Comparison of ENCODE assay signal across 1 cellular context in the genomic region with DNA sequence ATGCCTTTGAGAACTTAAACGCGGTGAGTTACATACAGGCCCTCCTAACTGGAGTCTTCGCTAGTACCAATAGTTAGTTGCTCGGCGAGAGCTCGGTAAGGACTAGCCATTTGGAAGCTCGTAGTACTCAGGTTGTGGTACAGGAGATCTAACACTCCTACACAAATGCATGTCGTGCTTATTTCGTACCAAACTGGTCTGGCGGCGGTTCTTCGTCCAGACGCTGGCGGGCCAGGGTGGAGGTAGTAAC.
TF ChIP-seq lines count a peak whose summit lies in the region.

No MANE protein-coding gene starts in this region.

TF ChIP-seq in K562, 482 proteins besides CTCF, POLR2A, EP300 and RAD21 (continued from another document and continues in another):
- TF ChIP-seq, protein P1, sequence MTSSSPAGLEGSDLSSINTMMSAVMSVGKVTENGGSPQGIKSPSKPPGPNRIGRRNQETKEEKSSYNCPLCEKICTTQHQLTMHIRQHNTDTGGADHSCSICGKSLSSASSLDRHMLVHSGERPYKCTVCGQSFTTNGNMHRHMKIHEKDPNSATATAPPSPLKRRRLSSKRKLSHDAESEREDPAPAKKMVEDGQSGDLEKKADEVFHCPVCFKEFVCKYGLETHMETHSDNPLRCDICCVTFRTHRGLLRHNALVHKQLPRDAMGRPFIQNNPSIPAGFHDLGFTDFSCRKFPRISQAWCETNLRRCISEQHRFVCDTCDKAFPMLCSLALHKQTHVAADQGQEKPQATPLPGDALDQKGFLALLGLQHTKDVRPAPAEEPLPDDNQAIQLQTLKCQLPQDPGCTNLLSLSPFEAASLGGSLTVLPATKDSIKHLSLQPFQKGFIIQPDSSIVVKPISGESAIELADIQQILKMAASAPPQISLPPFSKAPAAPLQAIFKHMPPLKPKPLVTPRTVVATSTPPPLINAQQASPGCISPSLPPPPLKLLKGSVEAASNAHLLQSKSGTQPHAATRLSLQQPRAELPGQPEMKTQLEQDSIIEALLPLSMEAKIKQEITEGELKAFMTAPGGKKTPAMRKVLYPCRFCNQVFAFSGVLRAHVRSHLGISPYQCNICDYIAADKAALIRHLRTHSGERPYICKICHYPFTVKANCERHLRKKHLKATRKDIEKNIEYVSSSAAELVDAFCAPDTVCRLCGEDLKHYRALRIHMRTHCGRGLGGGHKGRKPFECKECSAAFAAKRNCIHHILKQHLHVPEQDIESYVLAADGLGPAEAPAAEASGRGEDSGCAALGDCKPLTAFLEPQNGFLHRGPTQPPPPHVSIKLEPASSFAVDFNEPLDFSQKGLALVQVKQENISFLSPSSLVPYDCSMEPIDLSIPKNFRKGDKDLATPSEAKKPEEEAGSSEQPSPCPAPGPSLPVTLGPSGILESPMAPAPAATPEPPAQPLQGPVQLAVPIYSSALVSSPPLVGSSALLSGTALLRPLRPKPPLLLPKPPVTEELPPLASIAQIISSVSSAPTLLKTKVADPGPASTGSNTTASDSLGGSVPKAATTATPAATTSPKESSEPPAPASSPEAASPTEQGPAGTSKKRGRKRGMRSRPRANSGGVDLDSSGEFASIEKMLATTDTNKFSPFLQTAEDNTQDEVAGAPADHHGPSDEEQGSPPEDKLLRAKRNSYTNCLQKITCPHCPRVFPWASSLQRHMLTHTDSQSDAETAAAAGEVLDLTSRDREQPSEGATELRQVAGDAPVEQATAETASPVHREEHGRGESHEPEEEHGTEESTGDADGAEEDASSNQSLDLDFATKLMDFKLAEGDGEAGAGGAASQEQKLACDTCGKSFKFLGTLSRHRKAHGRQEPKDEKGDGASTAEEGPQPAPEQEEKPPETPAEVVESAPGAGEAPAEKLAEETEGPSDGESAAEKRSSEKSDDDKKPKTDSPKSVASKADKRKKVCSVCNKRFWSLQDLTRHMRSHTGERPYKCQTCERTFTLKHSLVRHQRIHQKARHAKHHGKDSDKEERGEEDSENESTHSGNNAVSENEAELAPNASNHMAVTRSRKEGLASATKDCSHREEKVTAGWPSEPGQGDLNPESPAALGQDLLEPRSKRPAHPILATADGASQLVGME (CRISPR knock-in tag; IDR thresholded peaks at IDR 0.05): no peak
- peak; percentile 52; the same call in 1 of the 2 replicates for TF ChIP-seq ZSCAN29 (IDR thresholded peaks at IDR 0.05)
- no peak for TF ChIP-seq STAT5B (CRISPR knock-in tag; IDR thresholded peaks at IDR 0.05)
- TF ChIP-seq, protein P2, sequence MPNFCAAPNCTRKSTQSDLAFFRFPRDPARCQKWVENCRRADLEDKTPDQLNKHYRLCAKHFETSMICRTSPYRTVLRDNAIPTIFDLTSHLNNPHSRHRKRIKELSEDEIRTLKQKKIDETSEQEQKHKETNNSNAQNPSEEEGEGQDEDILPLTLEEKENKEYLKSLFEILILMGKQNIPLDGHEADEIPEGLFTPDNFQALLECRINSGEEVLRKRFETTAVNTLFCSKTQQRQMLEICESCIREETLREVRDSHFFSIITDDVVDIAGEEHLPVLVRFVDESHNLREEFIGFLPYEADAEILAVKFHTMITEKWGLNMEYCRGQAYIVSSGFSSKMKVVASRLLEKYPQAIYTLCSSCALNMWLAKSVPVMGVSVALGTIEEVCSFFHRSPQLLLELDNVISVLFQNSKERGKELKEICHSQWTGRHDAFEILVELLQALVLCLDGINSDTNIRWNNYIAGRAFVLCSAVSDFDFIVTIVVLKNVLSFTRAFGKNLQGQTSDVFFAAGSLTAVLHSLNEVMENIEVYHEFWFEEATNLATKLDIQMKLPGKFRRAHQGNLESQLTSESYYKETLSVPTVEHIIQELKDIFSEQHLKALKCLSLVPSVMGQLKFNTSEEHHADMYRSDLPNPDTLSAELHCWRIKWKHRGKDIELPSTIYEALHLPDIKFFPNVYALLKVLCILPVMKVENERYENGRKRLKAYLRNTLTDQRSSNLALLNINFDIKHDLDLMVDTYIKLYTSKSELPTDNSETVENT (CRISPR knock-in tag; IDR thresholded peaks at IDR 0.05): no peak
- TF ChIP-seq LCOR (CRISPR knock-in tag; IDR thresholded peaks at IDR 0.05): no peak
- TF ChIP-seq SRSF9 (IDR thresholded peaks at IDR 0.05; ENCODE audit: borderline replicate concordance, low read depth, low read length): no peak
- TF ChIP-seq, protein P3, sequence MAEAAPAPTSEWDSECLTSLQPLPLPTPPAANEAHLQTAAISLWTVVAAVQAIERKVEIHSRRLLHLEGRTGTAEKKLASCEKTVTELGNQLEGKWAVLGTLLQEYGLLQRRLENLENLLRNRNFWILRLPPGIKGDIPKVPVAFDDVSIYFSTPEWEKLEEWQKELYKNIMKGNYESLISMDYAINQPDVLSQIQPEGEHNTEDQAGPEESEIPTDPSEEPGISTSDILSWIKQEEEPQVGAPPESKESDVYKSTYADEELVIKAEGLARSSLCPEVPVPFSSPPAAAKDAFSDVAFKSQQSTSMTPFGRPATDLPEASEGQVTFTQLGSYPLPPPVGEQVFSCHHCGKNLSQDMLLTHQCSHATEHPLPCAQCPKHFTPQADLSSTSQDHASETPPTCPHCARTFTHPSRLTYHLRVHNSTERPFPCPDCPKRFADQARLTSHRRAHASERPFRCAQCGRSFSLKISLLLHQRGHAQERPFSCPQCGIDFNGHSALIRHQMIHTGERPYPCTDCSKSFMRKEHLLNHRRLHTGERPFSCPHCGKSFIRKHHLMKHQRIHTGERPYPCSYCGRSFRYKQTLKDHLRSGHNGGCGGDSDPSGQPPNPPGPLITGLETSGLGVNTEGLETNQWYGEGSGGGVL (CRISPR knock-in tag; IDR thresholded peaks at IDR 0.05): no peak
- TF ChIP-seq, protein P4, sequence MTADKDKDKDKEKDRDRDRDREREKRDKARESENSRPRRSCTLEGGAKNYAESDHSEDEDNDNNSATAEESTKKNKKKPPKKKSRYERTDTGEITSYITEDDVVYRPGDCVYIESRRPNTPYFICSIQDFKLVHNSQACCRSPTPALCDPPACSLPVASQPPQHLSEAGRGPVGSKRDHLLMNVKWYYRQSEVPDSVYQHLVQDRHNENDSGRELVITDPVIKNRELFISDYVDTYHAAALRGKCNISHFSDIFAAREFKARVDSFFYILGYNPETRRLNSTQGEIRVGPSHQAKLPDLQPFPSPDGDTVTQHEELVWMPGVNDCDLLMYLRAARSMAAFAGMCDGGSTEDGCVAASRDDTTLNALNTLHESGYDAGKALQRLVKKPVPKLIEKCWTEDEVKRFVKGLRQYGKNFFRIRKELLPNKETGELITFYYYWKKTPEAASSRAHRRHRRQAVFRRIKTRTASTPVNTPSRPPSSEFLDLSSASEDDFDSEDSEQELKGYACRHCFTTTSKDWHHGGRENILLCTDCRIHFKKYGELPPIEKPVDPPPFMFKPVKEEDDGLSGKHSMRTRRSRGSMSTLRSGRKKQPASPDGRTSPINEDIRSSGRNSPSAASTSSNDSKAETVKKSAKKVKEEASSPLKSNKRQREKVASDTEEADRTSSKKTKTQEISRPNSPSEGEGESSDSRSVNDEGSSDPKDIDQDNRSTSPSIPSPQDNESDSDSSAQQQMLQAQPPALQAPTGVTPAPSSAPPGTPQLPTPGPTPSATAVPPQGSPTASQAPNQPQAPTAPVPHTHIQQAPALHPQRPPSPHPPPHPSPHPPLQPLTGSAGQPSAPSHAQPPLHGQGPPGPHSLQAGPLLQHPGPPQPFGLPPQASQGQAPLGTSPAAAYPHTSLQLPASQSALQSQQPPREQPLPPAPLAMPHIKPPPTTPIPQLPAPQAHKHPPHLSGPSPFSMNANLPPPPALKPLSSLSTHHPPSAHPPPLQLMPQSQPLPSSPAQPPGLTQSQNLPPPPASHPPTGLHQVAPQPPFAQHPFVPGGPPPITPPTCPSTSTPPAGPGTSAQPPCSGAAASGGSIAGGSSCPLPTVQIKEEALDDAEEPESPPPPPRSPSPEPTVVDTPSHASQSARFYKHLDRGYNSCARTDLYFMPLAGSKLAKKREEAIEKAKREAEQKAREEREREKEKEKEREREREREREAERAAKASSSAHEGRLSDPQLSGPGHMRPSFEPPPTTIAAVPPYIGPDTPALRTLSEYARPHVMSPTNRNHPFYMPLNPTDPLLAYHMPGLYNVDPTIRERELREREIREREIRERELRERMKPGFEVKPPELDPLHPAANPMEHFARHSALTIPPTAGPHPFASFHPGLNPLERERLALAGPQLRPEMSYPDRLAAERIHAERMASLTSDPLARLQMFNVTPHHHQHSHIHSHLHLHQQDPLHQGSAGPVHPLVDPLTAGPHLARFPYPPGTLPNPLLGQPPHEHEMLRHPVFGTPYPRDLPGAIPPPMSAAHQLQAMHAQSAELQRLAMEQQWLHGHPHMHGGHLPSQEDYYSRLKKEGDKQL (CRISPR knock-in tag; IDR thresholded peaks at IDR 0.05; ENCODE audit: borderline replicate concordance): no peak
- TF ChIP-seq ZNF436 (CRISPR knock-in tag; IDR thresholded peaks at IDR 0.05): no peak
- no peak for TF ChIP-seq ZNF263 (CRISPR knock-in tag; IDR thresholded peaks at IDR 0.05; ENCODE audit: borderline replicate concordance)
- TF ChIP-seq, protein P5, sequence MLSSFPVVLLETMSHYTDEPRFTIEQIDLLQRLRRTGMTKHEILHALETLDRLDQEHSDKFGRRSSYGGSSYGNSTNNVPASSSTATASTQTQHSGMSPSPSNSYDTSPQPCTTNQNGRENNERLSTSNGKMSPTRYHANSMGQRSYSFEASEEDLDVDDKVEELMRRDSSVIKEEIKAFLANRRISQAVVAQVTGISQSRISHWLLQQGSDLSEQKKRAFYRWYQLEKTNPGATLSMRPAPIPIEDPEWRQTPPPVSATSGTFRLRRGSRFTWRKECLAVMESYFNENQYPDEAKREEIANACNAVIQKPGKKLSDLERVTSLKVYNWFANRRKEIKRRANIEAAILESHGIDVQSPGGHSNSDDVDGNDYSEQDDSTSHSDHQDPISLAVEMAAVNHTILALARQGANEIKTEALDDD (IDR thresholded peaks at IDR 0.05): peak; percentile 95
- TF ChIP-seq LEF1 (IDR thresholded peaks at IDR 0.05): no peak
- TF ChIP-seq, protein P6, sequence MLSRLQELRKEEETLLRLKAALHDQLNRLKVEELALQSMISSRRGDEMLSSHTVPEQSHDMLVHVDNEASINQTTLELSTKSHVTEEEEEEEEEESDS (CRISPR knock-in tag; IDR thresholded peaks at IDR 0.05): no peak
- 0 out of 2 replicates have a peak, but pooled peaks have one; percentile 34 for TF ChIP-seq FOXP1 (CRISPR knock-in tag; IDR thresholded peaks at IDR 0.05)
- TF ChIP-seq FOXK1 (CRISPR knock-in tag; IDR thresholded peaks at IDR 0.05; ENCODE audit: borderline replicate concordance): no peak
- TF ChIP-seq, protein P7, sequence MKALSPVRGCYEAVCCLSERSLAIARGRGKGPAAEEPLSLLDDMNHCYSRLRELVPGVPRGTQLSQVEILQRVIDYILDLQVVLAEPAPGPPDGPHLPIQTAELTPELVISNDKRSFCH (CRISPR knock-in tag; IDR thresholded peaks at IDR 0.05): no peak
- TF ChIP-seq, protein P7 (tag; IDR thresholded peaks at IDR 0.05): no peak
- 0 out of 2 replicates have a peak, but pooled peaks have one; percentile 11 for TF ChIP-seq KAT7 (CRISPR knock-in tag; IDR thresholded peaks at IDR 0.05; ENCODE audit: borderline replicate concordance)
- TF ChIP-seq NCOR1 (IDR thresholded peaks at IDR 0.05): no peak
- no peak for TF ChIP-seq HSF4 (CRISPR knock-in tag; IDR thresholded peaks at IDR 0.05; ENCODE audit: borderline replicate concordance)
- TF ChIP-seq ARID2 (IDR thresholded peaks at IDR 0.05): no peak
- TF ChIP-seq SPI1 (IDR thresholded peaks at IDR 0.05; ENCODE audit: borderline replicate concordance, low read depth, low read length): no peak
- 0 out of 4 replicates have a peak, but pooled peaks of 1 of the 2 experiments have one; percentile 12 for TF ChIP-seq FOXK2 (conservative IDR thresholded peaks at IDR 0.05 in 1 of 2, IDR thresholded peaks at IDR 0.05 in 1 of 2; ENCODE audit: low read depth in 2 of 2)
- no peak for TF ChIP-seq CAMTA2 (CRISPR knock-in tag; conservative IDR thresholded peaks at IDR 0.05)
- TF ChIP-seq ZNF717 (CRISPR knock-in tag; IDR thresholded peaks at IDR 0.05): no peak
- TF ChIP-seq DPF2 (IDR thresholded peaks at IDR 0.05): 0 out of 2 replicates have a peak, but pooled peaks have one; percentile 8
- TF ChIP-seq, protein P8, sequence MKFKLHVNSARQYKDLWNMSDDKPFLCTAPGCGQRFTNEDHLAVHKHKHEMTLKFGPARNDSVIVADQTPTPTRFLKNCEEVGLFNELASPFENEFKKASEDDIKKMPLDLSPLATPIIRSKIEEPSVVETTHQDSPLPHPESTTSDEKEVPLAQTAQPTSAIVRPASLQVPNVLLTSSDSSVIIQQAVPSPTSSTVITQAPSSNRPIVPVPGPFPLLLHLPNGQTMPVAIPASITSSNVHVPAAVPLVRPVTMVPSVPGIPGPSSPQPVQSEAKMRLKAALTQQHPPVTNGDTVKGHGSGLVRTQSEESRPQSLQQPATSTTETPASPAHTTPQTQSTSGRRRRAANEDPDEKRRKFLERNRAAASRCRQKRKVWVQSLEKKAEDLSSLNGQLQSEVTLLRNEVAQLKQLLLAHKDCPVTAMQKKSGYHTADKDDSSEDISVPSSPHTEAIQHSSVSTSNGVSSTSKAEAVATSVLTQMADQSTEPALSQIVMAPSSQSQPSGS (CRISPR knock-in tag; IDR thresholded peaks at IDR 0.05): no peak
